Comparison of ENCODE assay signal across 8 cellular contexts in genomic region chr12:56633465-56634241, GRCh38. TPM values are rescaled to one million over a fixed set of nuclear protein-coding genes. Genes with fewer than 3 reads are reported as not detected.
A peak's percentile ranks its signal among the peaks of the same experiment; 100 is the strongest.
DNase-seq lines count a peak whose midpoint lies in the region; ATAC-seq and TF ChIP-seq lines count a peak whose summit lies in the region.

No MANE protein-coding gene starts in this region.

- H3K36me3 Mint-ChIP-seq in HFFc6 (ENCODE audit: low read depth) = peaks cover 20% of the 10 kb centered on the region
- peaks cover 36% of the 10 kb centered on the region for H3K36me3 Mint-ChIP-seq in activated CD4-positive, alpha-beta memory T cell treated with anti-CD3 and anti-CD28 coated beads, Interleukin-2, amount 10 ng/mL, durations not matched to agents 7 days and 5 days (ENCODE audit: low read depth)

- no peak for TF ChIP-seq CTCF in HFFc6 (IDR thresholded peaks at IDR 0.05)

- no peak for ATAC-seq in GM19023 (IDR thresholded peaks at IDR 0.05; ENCODE audit: unreplicated experiment)

- DNase-seq in HFFc6 (no peak), iPS DF 6.9 (ENCODE audit: low read depth, low spot score) (no peak), NCI-H2107 treated with DMSO at 0.1 percent for 48 hours (lab: John Stamatoyannopoulos, UW; ENCODE audit: unreplicated experiment) (no peak), posterior vena cava (ENCODE audit: low spot score) (no peak), COLO668 (lab: John Stamatoyannopoulos, UW; ENCODE audit: unreplicated experiment) (no peak)
- DNase-seq in activated CD4-positive, alpha-beta memory T cell treated with anti-CD3 and anti-CD28 coated beads, Interleukin-2, amount 10 ng/mL, durations not matched to agents 7 days and 5 days = no peak

- H3K4me1 Mint-ChIP-seq in HFFc6 (ENCODE audit: low read depth) = peaks cover 68% of the 10 kb centered on the region
- H3K4me1 Mint-ChIP-seq in activated CD4-positive, alpha-beta memory T cell treated with anti-CD3 and anti-CD28 coated beads, Interleukin-2, amount 10 ng/mL, durations not matched to agents 7 days and 5 days = peaks cover 67% of the 10 kb centered on the region

- peaks cover 2% of the 10 kb centered on the region for H3K27me3 Mint-ChIP-seq in HFFc6 (ENCODE audit: insufficient read depth)
- H3K27me3 Mint-ChIP-seq in activated CD4-positive, alpha-beta memory T cell treated with anti-CD3 and anti-CD28 coated beads, Interleukin-2, amount 10 ng/mL, durations not matched to agents 7 days and 5 days = no peaks in the 10 kb centered on the region

- H3K27me3 ChIP-seq in iPS DF 6.9 (ENCODE audit: control insufficient read depth, insufficient read depth, low read length) = no peaks in the 10 kb centered on the region

- no peaks in the 10 kb centered on the region for H3K9me3 ChIP-seq in iPS DF 6.9 (ENCODE audit: control insufficient read depth, insufficient read depth, low read length)

- POLR2A ChIA-PET in activated CD4-positive, alpha-beta memory T cell treated with anti-CD3 and anti-CD28 coated beads, Interleukin-2, amount 10 ng/mL, durations not matched to agents 7 days and 5 days (lab: Charles Lee) = interaction anchor here (1.1 to 5.5 kb wide), 4 partner anchors 12 to 152 kb away, joined by 3 to 103 read pairs (median 34); partner anchors contain the start of genes ATP5F1B and PTGES3

- peak overlapping the region; percentile 66; the same call in 1 of the 2 replicates for H3K4me3 ChIP-seq in iPS DF 6.9 (ENCODE audit: low read length)
- peak overlapping the region; percentile 67 to 81 (median 74) for H3K4me3 ChIP-seq in skin epidermis

- peak overlapping the region; percentile 75 for H3K27ac Mint-ChIP-seq in HFFc6
- peak overlapping the region; percentile 66 for H3K27ac Mint-ChIP-seq in activated CD4-positive, alpha-beta memory T cell treated with anti-CD3 and anti-CD28 coated beads, Interleukin-2, amount 10 ng/mL, durations not matched to agents 7 days and 5 days

- intact Hi-C loops in posterior vena cava (cut with DNase I) = no loop called here

- H3K27ac ChIP-seq in iPS DF 6.9 (ENCODE audit: low read length) (no peak overlapping the region), skin epidermis (peak overlapping the region in 19 of 21 experiments; percentile 76 to 97 (median 88))

- no peaks in the 10 kb centered on the region for H3K9me3 Mint-ChIP-seq in HFFc6
- H3K9me3 Mint-ChIP-seq in activated CD4-positive, alpha-beta memory T cell treated with anti-CD3 and anti-CD28 coated beads, Interleukin-2, amount 10 ng/mL, durations not matched to agents 7 days and 5 days = no peaks in the 10 kb centered on the region

- no CpG with 5 or more reads among the region's 13 CpGs for WGBS in iPS DF 6.9 (ENCODE audit: insufficient coverage, insufficient read length)

- peak overlapping the region; percentile 97 for H3K4me3 Mint-ChIP-seq in HFFc6
- peak overlapping the region; percentile 96 for H3K4me3 Mint-ChIP-seq in activated CD4-positive, alpha-beta memory T cell treated with anti-CD3 and anti-CD28 coated beads, Interleukin-2, amount 10 ng/mL, durations not matched to agents 7 days and 5 days

- CTCF ChIA-PET in activated CD4-positive, alpha-beta memory T cell treated with anti-CD3 and anti-CD28 coated beads, Interleukin-2, amount 10 ng/mL, durations not matched to agents 7 days and 5 days (lab: Charles Lee) = interaction anchor here (0.7 to 3.9 kb wide), 5 partner anchors 9 to 52 kb away, joined by 3 to 80 read pairs (median 3); partner anchors contain the start of gene PTGES3

- H3K4me1 ChIP-seq in iPS DF 6.9 (ENCODE audit: control insufficient read depth, insufficient read depth, low read length) = peaks cover 7% of the 10 kb centered on the region

- no peaks in the 10 kb centered on the region; the same call in 1 of the 2 replicates for H3K36me3 ChIP-seq in iPS DF 6.9 (ENCODE audit: control insufficient read depth, insufficient read depth, low read length)

RNA-seq across cellular contexts. Expression of gene BAZ2A, which starts 3.5 kb away (rescaled TPM):
- total RNA-seq in HFFc6 (2021; fragmentation: NEBNext Ultra II Directional; extraction: Animal tissue kit (Norgen Biotek cat#: 25700)) = 10 to 100 TPM; 54.2 to 60.4 (median 57.3) TPM
- 100 to 1,000 TPM; 121 to 126 TPM for total RNA-seq in activated CD4-positive, alpha-beta memory T cell treated with anti-CD3 and anti-CD28 coated beads, Interleukin-2, amount 10 ng/mL, durations not matched to agents 7 days and 5 days
- total RNA-seq in posterior vena cava = 10 to 100 TPM; 48.7 to 66.3 TPM

RNA-seq across cellular contexts. Expression of gene ATP5F1B, which starts 12.1 kb away (rescaled TPM):
- 100 to 1,000 TPM; 690 to 799 (median 765) TPM for total RNA-seq in HFFc6 (2021; fragmentation: NEBNext Ultra II Directional; extraction: Animal tissue kit (Norgen Biotek cat#: 25700))
- total RNA-seq in activated CD4-positive, alpha-beta memory T cell treated with anti-CD3 and anti-CD28 coated beads, Interleukin-2, amount 10 ng/mL, durations not matched to agents 7 days and 5 days = 100 to 1,000 TPM; 529 to 549 TPM
- 100 to 1,000 TPM; 363 to 368 TPM for total RNA-seq in posterior vena cava

RNA-seq across cellular contexts. Expression of gene PTGES3, which starts 54.4 kb away (rescaled TPM):
- 100 to 1,000 TPM; 177 to 229 (median 216) TPM for total RNA-seq in HFFc6 (2021; fragmentation: NEBNext Ultra II Directional; extraction: Animal tissue kit (Norgen Biotek cat#: 25700))
- 100 to 1,000 TPM; 240 to 241 TPM for total RNA-seq in activated CD4-positive, alpha-beta memory T cell treated with anti-CD3 and anti-CD28 coated beads, Interleukin-2, amount 10 ng/mL, durations not matched to agents 7 days and 5 days
- total RNA-seq in posterior vena cava = 100 to 1,000 TPM; 132 to 145 TPM
